18 cellular contexts compared by ENCODE assay signal in genomic region chr9:89382026-89382986, GRCh38.
DNase-seq lines count a peak whose midpoint lies in the region; ATAC-seq and TF ChIP-seq lines count a peak whose summit lies in the region.
"Had no signal": no experiment of that assay in that cellular context is flagged by ENCODE, and none has a peak within 500 bp of the region (broad histone marks: within the 10 kb centered on the region; RNA-seq: fewer than 3 reads in every experiment).

No MANE protein-coding gene starts in this region.

- peaks cover 0 to 5% of the 10 kb centered on the region in 2 donors for H3K36me3 ChIP-seq in thyroid gland

- no peak overlapping the region for H3K4me3 ChIP-seq in thyroid gland (replicated peaks in 1 of 3)
- H3K4me3 ChIP-seq: body of pancreas, esophagus muscularis mucosa, lower lobe of right lung had no signal

- POLR2A ChIA-PET in activated CD8-positive, alpha-beta T cell treated with anti-CD3 and anti-CD28 coated beads for 36 hours (lab: Charles Lee) = interaction anchor here (0.6 to 1.7 kb wide), 7 partner anchors 8 to 42 kb away, joined by 3 to 5 read pairs (median 4); no protein-coding TSS in a partner anchor

- DNase-seq in activated naive CD4-positive, alpha-beta T cell treated with anti-CD3 and anti-CD28 coated beads, Interleukin-2, amount 50 U/mL, for 16 hours = no peak
- peak; percentile 68 for DNase-seq in activated CD8-positive, alpha-beta T cell treated with anti-CD3 and anti-CD28 coated beads for 36 hours
- DNase-seq in endothelial cell (ENCODE audit: low spot score) (no peak), thyroid gland (no peak), NCI-H2196 treated with DMSO at 0.1 percent for 48 hours (lab: John Stamatoyannopoulos, UW; ENCODE audit: unreplicated experiment) (no peak), HCEC 1CT (no peak), mesenteric fat pad (ENCODE audit: low spot score) (no peak)
- DNase-seq: activated effector memory CD4-positive, alpha-beta T cell treated with Interleukin-2 at 50 U/mL for 16 hours; body of pancreas; cortex of kidney; glutamatergic neuron; Karpas-422; lower lobe of right lung; NCI-H1105; NCI-H2171 treated with DMSO at 0.1 percent for 48 hours; NK-92 treated with Interleukin-12 subunit alpha and Interleukin-12 subunit beta, amount 100 ng/mL, for 24 hours had no signal

- TF ChIP-seq CTCF in activated CD8-positive, alpha-beta T cell treated with anti-CD3 and anti-CD28 coated beads for 36 hours (IDR thresholded peaks at IDR 0.05) = no peak
- TF ChIP-seq CTCF in endothelial cell (IDR thresholded peaks at IDR 0.05; ENCODE audit: unreplicated experiment) (no peak), thyroid gland (IDR thresholded peaks at IDR 0.05) (no peak)

- H3K4me1 Mint-ChIP-seq in activated naive CD4-positive, alpha-beta T cell treated with anti-CD3 and anti-CD28 coated beads, Interleukin-2, amount 50 U/mL, for 24 hours = peaks cover 45% of the 10 kb centered on the region
- H3K4me1 Mint-ChIP-seq in activated CD8-positive, alpha-beta T cell treated with anti-CD3 and anti-CD28 coated beads for 36 hours (ENCODE audit: low read depth) = peaks cover 49% of the 10 kb centered on the region
- no peaks in the 10 kb centered on the region for H3K4me1 Mint-ChIP-seq in endothelial cell (ENCODE audit: unreplicated experiment)

- H3K36me3 Mint-ChIP-seq in activated naive CD4-positive, alpha-beta T cell treated with anti-CD3 and anti-CD28 coated beads, Interleukin-2, amount 50 U/mL, for 24 hours = peaks cover 25% of the 10 kb centered on the region
- peaks cover 76% of the 10 kb centered on the region for H3K36me3 Mint-ChIP-seq in activated CD8-positive, alpha-beta T cell treated with anti-CD3 and anti-CD28 coated beads for 36 hours (ENCODE audit: low read depth)
- peaks cover 16% of the 10 kb centered on the region for H3K36me3 Mint-ChIP-seq in endothelial cell (ENCODE audit: low read depth, unreplicated experiment)

- no peaks in the 10 kb centered on the region for H3K27me3 Mint-ChIP-seq in activated naive CD4-positive, alpha-beta T cell treated with anti-CD3 and anti-CD28 coated beads, Interleukin-2, amount 50 U/mL, for 24 hours
- no peaks in the 10 kb centered on the region for H3K27me3 Mint-ChIP-seq in activated CD8-positive, alpha-beta T cell treated with anti-CD3 and anti-CD28 coated beads for 36 hours
- H3K27me3 Mint-ChIP-seq in endothelial cell (ENCODE audit: unreplicated experiment) = peaks cover 8% of the 10 kb centered on the region

- intact Hi-C loops in activated CD8-positive, alpha-beta T cell treated with anti-CD3 and anti-CD28 coated beads for 36 hours (cut with micrococcal nuclease) = no loop called here
- intact Hi-C loops in thyroid gland (cut with DNase I) = no loop called here

- peak overlapping the region; percentile 94 for H3K27ac Mint-ChIP-seq in activated naive CD4-positive, alpha-beta T cell treated with anti-CD3 and anti-CD28 coated beads, Interleukin-2, amount 50 U/mL, for 24 hours
- peak overlapping the region; percentile 84 for H3K27ac Mint-ChIP-seq in activated CD8-positive, alpha-beta T cell treated with anti-CD3 and anti-CD28 coated beads for 36 hours
- H3K27ac Mint-ChIP-seq in endothelial cell (ENCODE audit: unreplicated experiment) = peak overlapping the region; percentile 51

- CTCF ChIA-PET in activated CD8-positive, alpha-beta T cell treated with anti-CD3 and anti-CD28 coated beads for 36 hours (lab: Charles Lee) = interaction anchor here (1.1 to 1.6 kb wide), 2 partner anchors 11 to 47 kb away, joined by 3 to 4 read pairs; no protein-coding TSS in a partner anchor

- peak overlapping the region in 2 of 3 donors; percentile 72 to 96 for H3K27ac ChIP-seq in thyroid gland
- H3K27ac ChIP-seq: body of pancreas, esophagus muscularis mucosa, lower lobe of right lung had no signal

- peak overlapping the region; percentile 33 for H3K4me3 Mint-ChIP-seq in activated naive CD4-positive, alpha-beta T cell treated with anti-CD3 and anti-CD28 coated beads, Interleukin-2, amount 50 U/mL, for 24 hours
- no peak overlapping the region for H3K4me3 Mint-ChIP-seq in activated CD8-positive, alpha-beta T cell treated with anti-CD3 and anti-CD28 coated beads for 36 hours
- H3K4me3 Mint-ChIP-seq in endothelial cell (ENCODE audit: unreplicated experiment) = no peak overlapping the region

- no peaks in the 10 kb centered on the region for H3K9me3 ChIP-seq in thyroid gland
- H3K9me3 ChIP-seq: body of pancreas, esophagus muscularis mucosa, lower lobe of right lung had no signal

- H3K9me3 Mint-ChIP-seq in activated naive CD4-positive, alpha-beta T cell treated with anti-CD3 and anti-CD28 coated beads, Interleukin-2, amount 50 U/mL, for 24 hours = no peaks in the 10 kb centered on the region
- H3K9me3 Mint-ChIP-seq in activated CD8-positive, alpha-beta T cell treated with anti-CD3 and anti-CD28 coated beads for 36 hours = no peaks in the 10 kb centered on the region
- no peaks in the 10 kb centered on the region for H3K9me3 Mint-ChIP-seq in endothelial cell (ENCODE audit: unreplicated experiment)

- peak; percentile 57 for ATAC-seq in activated CD8-positive, alpha-beta T cell treated with anti-CD3 and anti-CD28 coated beads for 36 hours
- ATAC-seq: body of pancreas, lower lobe of right lung had no signal

- H3K27me3 ChIP-seq in thyroid gland = no peaks in the 10 kb centered on the region
- H3K27me3 ChIP-seq: body of pancreas, esophagus muscularis mucosa had no signal

- TF ChIP-seq POLR2A in thyroid gland (IDR thresholded peaks at IDR 0.05) = no peak

- WGBS in thyroid gland, 2 donors = 91 to 92% methylated on average over 26 to 27 of the region's 27 CpGs

- H3K4me1 ChIP-seq in thyroid gland = peaks cover 27 to 53% of the 10 kb centered on the region in 2 donors
- H3K4me1 ChIP-seq: body of pancreas, esophagus muscularis mucosa, lower lobe of right lung had no signal
